1 cellular context compared by ENCODE assay signal in the genomic region with DNA sequence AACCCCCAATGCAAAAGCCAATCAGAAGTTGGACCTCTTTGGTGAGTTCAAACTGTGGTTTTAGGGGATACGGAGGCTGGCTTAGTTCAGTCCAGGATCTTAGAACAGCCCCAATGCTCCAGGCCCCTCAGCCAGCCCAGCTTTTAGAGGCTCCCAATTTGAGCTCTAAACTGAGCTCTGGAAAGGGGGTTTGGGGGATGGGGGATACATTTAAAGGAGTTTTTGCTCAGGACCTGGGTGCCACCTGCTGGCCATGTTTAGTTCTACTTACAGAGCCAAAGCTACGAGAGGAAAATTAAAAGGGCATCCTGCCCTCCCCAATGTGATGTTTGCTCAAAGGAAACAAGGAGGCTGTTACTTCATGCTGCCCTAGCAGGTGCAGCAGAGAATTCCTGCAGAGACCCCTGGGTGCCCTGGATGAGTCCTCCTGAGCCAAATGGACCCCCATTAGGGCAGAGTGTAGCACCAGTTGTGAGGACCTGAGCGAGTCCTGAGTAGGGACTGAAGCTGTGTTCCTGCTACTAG.
A peak's percentile ranks its signal among the peaks of the same experiment; 100 is the strongest.
TF ChIP-seq lines count a peak whose summit lies in the region.

No MANE protein-coding gene starts in this region.

TF ChIP-seq in H1, 55 proteins besides CTCF, POLR2A, EP300 and RAD21:
- TF ChIP-seq SIX5 (IDR thresholded peaks at IDR 0.05; ENCODE audit: low read depth, low read length) (no peak), TCF12 (IDR thresholded peaks at IDR 0.05; ENCODE audit: low read depth, low read length) (no peak), CHD2 (IDR thresholded peaks at IDR 0.05; ENCODE audit: low read length) (peak; percentile 61; the same call in 1 of the 2 replicates), BACH1 (IDR thresholded peaks at IDR 0.05; ENCODE audit: low read length) (no peak), SP1 (IDR thresholded peaks at IDR 0.05; ENCODE audit: low read depth, low read length) (peak; percentile 98), HDAC6 (IDR thresholded peaks at IDR 0.05; ENCODE audit: low read depth, low read length) (no peak), RFX5 (IDR thresholded peaks at IDR 0.05; ENCODE audit: borderline replicate concordance, low read depth, low read length) (0 out of 2 replicates have a peak, but pooled peaks have one; percentile 14), EGR1 (IDR thresholded peaks at IDR 0.05; ENCODE audit: borderline replicate concordance, low read depth, low read length) (peak; percentile 23; the same call in 1 of the 2 replicates), SP2 (IDR thresholded peaks at IDR 0.05; ENCODE audit: low read length) (no peak), GTF2F1 (IDR thresholded peaks at IDR 0.05; ENCODE audit: borderline replicate concordance, low read depth, low read length) (no peak), CTBP2 (IDR thresholded peaks at IDR 0.05; ENCODE audit: borderline replicate concordance, insufficient read depth, insufficient read length, low read length) (no peak), GABPA (IDR thresholded peaks at IDR 0.05; ENCODE audit: borderline replicate concordance, insufficient read depth, low read length) (no peak), CBX5 (IDR thresholded peaks at IDR 0.05; ENCODE audit: low read depth, low read length) (no peak), BCL11A (IDR thresholded peaks at IDR 0.05; ENCODE audit: low read depth in 2 of 2, low read length in 2 of 2) (no peak), EZH2 (IDR thresholded peaks at IDR 0.05; ENCODE audit: low read depth, low read length, severe bottlenecking) (no peak), SUZ12 (IDR thresholded peaks at IDR 0.05; ENCODE audit: low read length) (no peak), CEBPB (IDR thresholded peaks at IDR 0.05; ENCODE audit: low read depth, low read length) (no peak), PHF8 (conservative IDR thresholded peaks at IDR 0.05; ENCODE audit: low read depth, low read length) (no peak), KDM1A (IDR thresholded peaks at IDR 0.05; ENCODE audit: borderline replicate concordance, low read length) (no peak), RNF2 (IDR thresholded peaks at IDR 0.05; ENCODE audit: borderline replicate concordance, low read depth, low read length, missing control alignments, poor library complexity, severe bottlenecking) (no peak), RBBP5 (IDR thresholded peaks at IDR 0.05; ENCODE audit: borderline replicate concordance, low read depth, low read length) (no peak), SRF (IDR thresholded peaks at IDR 0.05; ENCODE audit: low read depth, low read length) (no peak), BRCA1 (IDR thresholded peaks at IDR 0.05; ENCODE audit: low read depth, low read length) (no peak), SP4 (IDR thresholded peaks at IDR 0.05; ENCODE audit: low read length) (no peak), KDM5A (IDR thresholded peaks at IDR 0.05; ENCODE audit: low read length) (no peak), CREB1 (IDR thresholded peaks at IDR 0.05) (no peak), SIRT6 (IDR thresholded peaks at IDR 0.05; ENCODE audit: low read length) (no peak), KDM4A (IDR thresholded peaks at IDR 0.05; ENCODE audit: low read depth, low read length, severe bottlenecking) (no peak), FOSL1 (IDR thresholded peaks at IDR 0.05; ENCODE audit: insufficient read depth, low read depth, low read length) (no peak), TBP (IDR thresholded peaks at IDR 0.05; ENCODE audit: low read depth, low read length) (no peak), JUND (IDR thresholded peaks at IDR 0.05; ENCODE audit: low read length) (no peak), POU5F1 (IDR thresholded peaks at IDR 0.05; ENCODE audit: low read depth, low read length) (no peak)
- TF ChIP-seq, protein P1, sequence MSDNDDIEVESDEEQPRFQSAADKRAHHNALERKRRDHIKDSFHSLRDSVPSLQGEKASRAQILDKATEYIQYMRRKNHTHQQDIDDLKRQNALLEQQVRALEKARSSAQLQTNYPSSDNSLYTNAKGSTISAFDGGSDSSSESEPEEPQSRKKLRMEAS (IDR thresholded peaks at IDR 0.05) = no peak
- TF ChIP-seq, protein P2, sequence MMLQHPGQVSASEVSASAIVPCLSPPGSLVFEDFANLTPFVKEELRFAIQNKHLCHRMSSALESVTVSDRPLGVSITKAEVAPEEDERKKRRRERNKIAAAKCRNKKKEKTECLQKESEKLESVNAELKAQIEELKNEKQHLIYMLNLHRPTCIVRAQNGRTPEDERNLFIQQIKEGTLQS (IDR thresholded peaks at IDR 0.05; ENCODE audit: insufficient read depth, low read depth, low read length) = no peak
- TF ChIP-seq, protein P3, sequence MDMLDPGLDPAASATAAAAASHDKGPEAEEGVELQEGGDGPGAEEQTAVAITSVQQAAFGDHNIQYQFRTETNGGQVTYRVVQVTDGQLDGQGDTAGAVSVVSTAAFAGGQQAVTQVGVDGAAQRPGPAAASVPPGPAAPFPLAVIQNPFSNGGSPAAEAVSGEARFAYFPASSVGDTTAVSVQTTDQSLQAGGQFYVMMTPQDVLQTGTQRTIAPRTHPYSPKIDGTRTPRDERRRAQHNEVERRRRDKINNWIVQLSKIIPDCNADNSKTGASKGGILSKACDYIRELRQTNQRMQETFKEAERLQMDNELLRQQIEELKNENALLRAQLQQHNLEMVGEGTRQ (IDR thresholded peaks at IDR 0.05; ENCODE audit: low read length) = no peak
TF ChIP-seq in H1: peak in this region for 4.
